Comparison of ENCODE assay signal across 13 cellular contexts in the genomic region with DNA sequence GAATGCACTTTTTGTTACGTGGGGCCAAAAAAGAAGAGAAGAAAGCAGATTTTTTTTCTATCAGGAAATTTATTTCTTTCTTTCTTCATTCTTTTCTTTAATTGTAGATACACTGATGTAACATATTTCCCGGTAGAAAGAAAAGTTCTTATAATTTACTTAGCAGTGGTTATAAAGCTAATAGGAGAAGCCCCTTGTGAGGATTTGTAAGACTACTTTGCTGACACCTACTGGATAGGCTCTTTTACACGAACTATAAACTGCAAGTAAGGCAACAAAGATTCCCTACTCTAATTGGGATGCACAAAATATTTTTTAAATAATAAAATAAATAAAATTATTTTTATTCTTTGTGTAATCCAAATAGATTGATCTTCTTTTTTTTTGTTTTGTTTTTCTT.
DNase-seq lines count a peak whose midpoint lies in the region; ATAC-seq, FAIRE-seq and TF ChIP-seq lines count a peak whose summit lies in the region.
"Had no signal": no experiment of that assay in that cellular context is flagged by ENCODE, and none has a peak within 500 bp of the region (broad histone marks: within the 10 kb centered on the region; RNA-seq: fewer than 3 reads in every experiment).

No MANE protein-coding gene starts in this region.

- H3K9ac ChIP-seq in astrocyte (ENCODE audit: low read length): no peak overlapping the region

- H3K4me3 Mint-ChIP-seq in astrocyte (ENCODE audit: unreplicated experiment) (no peak overlapping the region), T-cell (no peak overlapping the region)
- no peak overlapping the region for H3K4me3 Mint-ChIP-seq in CD8-positive, alpha-beta memory T cell
- H3K4me3 Mint-ChIP-seq: activated B cell treated with CpG ODN at 0.5 μM for 24 hours had no signal

- ATAC-seq in heart right ventricle (no peak), T-cell (replicated peaks in 1 of 4) (no peak)
- ATAC-seq: pancreas had no signal

- no peak overlapping the region for H3K4me2 ChIP-seq in astrocyte (ENCODE audit: low read length)

- no peaks in the 10 kb centered on the region for H3K36me3 ChIP-seq in astrocyte (ENCODE audit: insufficient read depth, low read length)
- no peaks in the 10 kb centered on the region for H3K36me3 ChIP-seq in heart right ventricle
- H3K36me3 ChIP-seq in CD8-positive, alpha-beta memory T cell (ENCODE audit: insufficient read depth, low read length): no peaks in the 10 kb centered on the region
- H3K36me3 ChIP-seq in A673 (ENCODE audit: insufficient read depth, low read length, poor library complexity, severe bottlenecking): no peaks in the 10 kb centered on the region
- H3K36me3 ChIP-seq: pancreas had no signal

- BruUV-seq in A673 (replicated peaks; lab: Mats Ljungman, UMichigan): no TSS peak

- POLR2A ChIA-PET in CD8-positive, alpha-beta memory T cell (lab: Charles Lee): no interaction called here
- POLR2A ChIA-PET in T-cell (lab: Charles Lee): no interaction called here
- POLR2A ChIA-PET in A673 (lab: Charles Lee; ENCODE audit: low non-redundant PET): no interaction called here

- H3K36me3 Mint-ChIP-seq in astrocyte (ENCODE audit: low read depth, unreplicated experiment): no peaks in the 10 kb centered on the region
- no peaks in the 10 kb centered on the region for H3K36me3 Mint-ChIP-seq in CD8-positive, alpha-beta memory T cell
- no peaks in the 10 kb centered on the region for H3K36me3 Mint-ChIP-seq in T-cell

- H3K4me1 Mint-ChIP-seq in astrocyte (ENCODE audit: low read depth, unreplicated experiment): peaks cover 18% of the 10 kb centered on the region
- H3K4me1 Mint-ChIP-seq in CD8-positive, alpha-beta memory T cell: no peaks in the 10 kb centered on the region
- no peaks in the 10 kb centered on the region for H3K4me1 Mint-ChIP-seq in T-cell
- H3K4me1 Mint-ChIP-seq: activated B cell treated with CpG ODN at 0.5 μM for 24 hours had no signal

- H3K27ac Mint-ChIP-seq in astrocyte (ENCODE audit: unreplicated experiment) (no peak overlapping the region), T-cell (no peak overlapping the region)
- H3K27ac Mint-ChIP-seq in CD8-positive, alpha-beta memory T cell: no peak overlapping the region
- H3K27ac Mint-ChIP-seq: activated B cell treated with CpG ODN at 0.5 μM for 24 hours had no signal

- WGBS in heart right ventricle, 2 donors: 44 to 54% methylated on average over 3 of the region's 3 CpGs

- H2AFZ ChIP-seq in astrocyte (ENCODE audit: low read depth, low read length): no peak overlapping the region

- CTCF ChIA-PET in CD8-positive, alpha-beta memory T cell (lab: Charles Lee): no interaction called here
- CTCF ChIA-PET in T-cell (lab: Charles Lee) (no interaction called here), A673 (lab: Charles Lee) (no interaction called here)

- no peaks in the 10 kb centered on the region for H3K79me2 ChIP-seq in astrocyte (ENCODE audit: insufficient read depth, low read length)

- H3K9me3 ChIP-seq in astrocyte (ENCODE audit: insufficient read depth, low read depth, low read length): no peaks in the 10 kb centered on the region
- no peaks in the 10 kb centered on the region for H3K9me3 ChIP-seq in heart right ventricle
- H3K9me3 ChIP-seq in CD8-positive, alpha-beta memory T cell (ENCODE audit: low read length): no peaks in the 10 kb centered on the region
- H3K9me3 ChIP-seq in A673 (ENCODE audit: low read depth, low read length, poor library complexity, severe bottlenecking): no peaks in the 10 kb centered on the region
- H3K9me3 ChIP-seq: pancreas had no signal

- TF ChIP-seq CTCF in C4-2B (conservative IDR thresholded peaks at IDR 0.05) (peak; percentile 30; the same call in 1 of the 2 replicates), astrocyte (IDR thresholded peaks at IDR 0.05; ENCODE audit: insufficient read depth, low read depth, low read length) (peak; percentile 5), heart right ventricle (IDR thresholded peaks at IDR 0.05) (no peak), A673 (conservative IDR thresholded peaks at IDR 0.05; ENCODE audit: low read depth, low read length) (no peak)

- DNase-seq in NCI-H2081 treated with DMSO at 0.1 percent for 48 hours (lab: John Stamatoyannopoulos, UW) (peak; percentile 36), astrocyte (ENCODE audit: low read depth) (peak; percentile 7), kidney glomerular epithelial cell (lab: John Stamatoyannopoulos, UW) (peak; percentile 2), heart right ventricle (no peak), T-cell (no peak), A673 (ENCODE audit: low spot score) (no peak)
- no peak for DNase-seq in CD8-positive, alpha-beta memory T cell
- DNase-seq: activated B cell treated with CpG ODN at 0.5 μM for 24 hours; DMS79; effector CD8-positive, alpha-beta T cell; pancreas had no signal

- FAIRE-seq in astrocyte (lab: Jason Lieb, UNC): no peak
- FAIRE-seq: GM18507, pancreas had no signal

- no peaks in the 10 kb centered on the region for H4K20me1 ChIP-seq in astrocyte (ENCODE audit: insufficient read depth, low read length)

- peaks cover 2% of the 10 kb centered on the region for H3K9me3 Mint-ChIP-seq in astrocyte (ENCODE audit: unreplicated experiment)
- peaks cover 0 to 3% (median 0%) of the 10 kb centered on the region in 5 donors for H3K9me3 Mint-ChIP-seq in CD8-positive, alpha-beta memory T cell
- H3K9me3 Mint-ChIP-seq in T-cell: peaks cover 0 to 20% (median 5%) of the 10 kb centered on the region in 3 donors

- H3K27ac ChIP-seq in C4-2B (no peak overlapping the region), astrocyte (ENCODE audit: low read depth, low read length) (no peak overlapping the region), heart right ventricle (no peak overlapping the region), A673 (ENCODE audit: low read depth, low read length, poor library complexity, severe bottlenecking) (no peak overlapping the region)
- no peak overlapping the region for H3K27ac ChIP-seq in CD8-positive, alpha-beta memory T cell (ENCODE audit: low read depth, low read length)
- H3K27ac ChIP-seq: pancreas had no signal

- H3K4me3 ChIP-seq in astrocyte (ENCODE audit: insufficient read depth, low read depth, low read length) (no peak overlapping the region), heart right ventricle (no peak overlapping the region), A673 (ENCODE audit: low read depth, low read length, poor library complexity, severe bottlenecking) (no peak overlapping the region)
- H3K4me3 ChIP-seq in CD8-positive, alpha-beta memory T cell (ENCODE audit: low read length): no peak overlapping the region
- H3K4me3 ChIP-seq: pancreas had no signal

- H3K4me1 ChIP-seq in astrocyte (ENCODE audit: insufficient read depth, low read length) (peaks cover 2% of the 10 kb centered on the region), heart right ventricle (no peaks in the 10 kb centered on the region), A673 (ENCODE audit: insufficient read depth, low read length, poor library complexity, severe bottlenecking) (no peaks in the 10 kb centered on the region)
- H3K4me1 ChIP-seq in CD8-positive, alpha-beta memory T cell (ENCODE audit: insufficient read depth, low read length): no peaks in the 10 kb centered on the region
- H3K4me1 ChIP-seq: pancreas had no signal

- no peaks in the 10 kb centered on the region for H3K27me3 Mint-ChIP-seq in astrocyte (ENCODE audit: low read depth, unreplicated experiment)
- peaks cover 0 to under 1% of the 10 kb centered on the region in 2 donors for H3K27me3 Mint-ChIP-seq in CD8-positive, alpha-beta memory T cell
- H3K27me3 Mint-ChIP-seq in T-cell: no peaks in the 10 kb centered on the region
- H3K27me3 Mint-ChIP-seq: activated B cell treated with CpG ODN at 0.5 μM for 24 hours had no signal

- H3K27me3 ChIP-seq in astrocyte (ENCODE audit: insufficient read depth, low read length) (no peaks in the 10 kb centered on the region), heart right ventricle (no peaks in the 10 kb centered on the region), A673 (replicated peaks; ENCODE audit: insufficient read depth, low read depth, low read length, poor library complexity) (no peaks in the 10 kb centered on the region)
- H3K27me3 ChIP-seq in CD8-positive, alpha-beta memory T cell (ENCODE audit: insufficient read depth, low read length, poor library complexity, severe bottlenecking): no peaks in the 10 kb centered on the region
- H3K27me3 ChIP-seq: pancreas had no signal

- intact Hi-C loops in heart right ventricle (cut with DNase I) (no loop called here), A673 (cut with micrococcal nuclease; ENCODE audit: unreplicated experiment) (no loop called here)

Comparison
In these comparisons a context has a peak if more than half of its experiments do, and no peak if none do; other contexts are left out.
1. CTCF ChIP-seq: peak in C4-2B (single experiment) and astrocyte (single experiment); none in heart right ventricle (0 of 9) and A673 (single experiment).
2. DNase-seq: peak in NCI-H2081 treated with DMSO at 0.1 percent for 48 hours (single experiment), astrocyte (single experiment) and kidney glomerular epithelial cell (single experiment); none in heart right ventricle (0 of 2), CD8-positive, alpha-beta memory T cell (0 of 5), T-cell (0 of 34) and A673 (single experiment).